7 cellular contexts compared by ENCODE assay signal in the genomic region with DNA sequence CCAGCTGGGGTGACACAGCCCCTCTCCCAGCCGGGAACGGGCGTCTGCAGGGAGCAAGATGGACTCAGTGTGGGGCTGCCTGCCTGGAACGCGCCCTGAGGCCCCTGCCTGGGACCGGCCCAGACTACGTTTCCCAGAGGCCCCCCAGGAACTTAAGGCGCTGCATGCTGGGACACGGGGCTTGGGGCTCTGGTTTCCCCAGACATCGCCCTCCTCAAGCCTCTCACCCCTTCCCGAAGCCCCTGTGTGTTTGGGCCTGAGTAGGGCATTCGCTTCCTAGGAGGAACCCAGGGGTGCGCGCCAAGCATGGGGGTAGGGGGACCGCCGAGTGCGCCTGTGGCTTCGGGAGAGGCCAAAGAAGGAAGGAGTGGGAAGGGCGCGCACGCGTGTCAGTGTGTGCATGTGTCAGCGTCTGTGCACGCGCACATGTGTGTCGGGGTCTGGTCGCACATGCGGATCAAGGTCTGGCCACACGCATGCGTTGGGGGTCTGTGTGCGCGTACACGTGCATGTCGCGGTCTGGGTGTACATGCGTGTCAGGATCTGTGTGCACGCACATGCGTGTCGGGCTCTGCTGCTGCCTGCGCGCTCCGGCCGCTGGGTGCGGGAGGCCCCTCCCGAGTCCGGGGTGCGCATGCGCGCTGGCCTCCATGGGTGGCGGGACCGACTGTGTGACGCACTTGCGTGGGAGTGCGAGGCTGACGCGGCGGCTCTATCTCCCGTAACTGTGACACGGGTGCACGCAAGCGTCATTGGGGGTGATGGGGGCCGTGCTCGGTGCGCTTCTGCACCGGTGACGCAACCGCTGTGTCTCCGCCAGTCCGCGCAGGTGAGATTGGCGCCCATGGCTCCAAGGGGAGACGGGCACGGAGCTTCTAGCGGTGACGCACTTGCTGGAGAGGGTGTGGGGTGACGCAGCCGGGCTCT. TPM values are rescaled to one million over a fixed set of nuclear protein-coding genes. Genes with fewer than 3 reads are reported as not detected.
A peak's percentile ranks its signal among the peaks of the same experiment; 100 is the strongest.
DNase-seq lines count a peak whose midpoint lies in the region; ATAC-seq, FAIRE-seq and TF ChIP-seq lines count a peak whose summit lies in the region.

No MANE protein-coding gene starts in this region.

- H3K27ac ChIP-seq in upper lobe of left lung, result peak overlapping the region; percentile 81 to 94 (median 88)

- H3K27ac Mint-ChIP-seq in activated naive CD4-positive, alpha-beta T cell treated with anti-CD3 and anti-CD28 coated beads for 36 hours, result peak overlapping the region; percentile 99

- peak; percentile 54 for DNase-seq in RCC 7860 (ENCODE audit: low spot score)
- peak; percentile 94 for DNase-seq in activated naive CD4-positive, alpha-beta T cell treated with anti-CD3 and anti-CD28 coated beads for 36 hours
- DNase-seq in globus pallidus (ENCODE audit: low spot score), result peak; percentile 79
- DNase-seq in posterior vena cava (ENCODE audit: low spot score), result peak; percentile 97
- DNase-seq in upper lobe of left lung, result peak; percentile 87 to 97

- intact Hi-C loops in activated naive CD4-positive, alpha-beta T cell treated with anti-CD3 and anti-CD28 coated beads for 36 hours (cut with micrococcal nuclease), result loop anchor here (1.0 to 10.0 kb wide), 3 partner anchors 16 to 311 kb away; partner anchors contain the start of genes MYADM and ZNF331
- intact Hi-C loops in posterior vena cava (cut with DNase I), result no loop called here

- peak; percentile 81 for ATAC-seq in GM18511 (IDR thresholded peaks at IDR 0.05; ENCODE audit: unreplicated experiment)
- peak; percentile 46 for ATAC-seq in HG03039 (IDR thresholded peaks at IDR 0.05; ENCODE audit: unreplicated experiment)
- peak; percentile 86 to 92 for ATAC-seq in upper lobe of left lung (ENCODE audit: low FRiP score in 2 of 2)

- peaks cover 3% of the 10 kb centered on the region for H3K9me3 Mint-ChIP-seq in activated naive CD4-positive, alpha-beta T cell treated with anti-CD3 and anti-CD28 coated beads for 36 hours

- no peak for FAIRE-seq in RCC 7860 (lab: Jason Lieb, UNC)

- peak in 2 of 4 donors; percentile 51 to 84 for TF ChIP-seq POLR2A in upper lobe of left lung (IDR thresholded peaks at IDR 0.05)

- CTCF ChIA-PET in activated naive CD4-positive, alpha-beta T cell treated with anti-CD3 and anti-CD28 coated beads for 36 hours (lab: Charles Lee), result no interaction called here

- 62 to 89% methylated on average over 25 to 42 of the region's 77 CpGs for WGBS in upper lobe of left lung, 2 donors

- peaks cover 0 to 23% (median 8%) of the 10 kb centered on the region in 4 donors for H3K36me3 ChIP-seq in upper lobe of left lung

- H3K27me3 ChIP-seq in upper lobe of left lung, result no peaks in the 10 kb centered on the region

- peak in 3 of 6 experiments; percentile 25 to 28 (median 25) for TF ChIP-seq CTCF in upper lobe of left lung (IDR thresholded peaks at IDR 0.05)

- peaks cover 50% of the 10 kb centered on the region for H3K36me3 Mint-ChIP-seq in activated naive CD4-positive, alpha-beta T cell treated with anti-CD3 and anti-CD28 coated beads for 36 hours (ENCODE audit: low read depth)

- peak overlapping the region; percentile 94 for H3K4me3 Mint-ChIP-seq in activated naive CD4-positive, alpha-beta T cell treated with anti-CD3 and anti-CD28 coated beads for 36 hours

- peak overlapping the region; percentile 32 to 56 (median 52) for H3K4me3 ChIP-seq in upper lobe of left lung

- H3K4me1 Mint-ChIP-seq in activated naive CD4-positive, alpha-beta T cell treated with anti-CD3 and anti-CD28 coated beads for 36 hours (ENCODE audit: low read depth), result peaks cover 32% of the 10 kb centered on the region

- no peaks in the 10 kb centered on the region for H3K27me3 Mint-ChIP-seq in activated naive CD4-positive, alpha-beta T cell treated with anti-CD3 and anti-CD28 coated beads for 36 hours (ENCODE audit: low read depth)

- peaks cover 1 to 27% (median 8%) of the 10 kb centered on the region in 4 donors for H3K4me1 ChIP-seq in upper lobe of left lung

- peak; percentile 63 to 81 (median 75) for TF ChIP-seq EP300 in upper lobe of left lung (IDR thresholded peaks at IDR 0.05)

- no peaks in the 10 kb centered on the region for H3K9me3 ChIP-seq in upper lobe of left lung

RNA-seq across cellular contexts. Expression of gene ZNF331, which starts 16.2 kb away (rescaled TPM):
- total RNA-seq in activated naive CD4-positive, alpha-beta T cell treated with anti-CD3 and anti-CD28 coated beads for 36 hours, result 10 to 100 TPM; 35.5 to 36.9 TPM
- 10 to 100 TPM; 21.5 to 45.7 TPM for total RNA-seq in posterior vena cava
- total RNA-seq in upper lobe of left lung, result 10 to 100 TPM; 26.3 to 80.0 (median 47.1) TPM

Comparison
In these comparisons a context has a peak if more than half of its experiments do, and no peak if none do; other contexts are left out.
1. Peak in every context shown above with its lines: DNase-seq, ATAC-seq, H3K4me3 ChIP-seq and H3K27ac ChIP-seq.